Comparison of ENCODE assay signal across 8 cellular contexts in genomic region chr18:5295981-5296705, GRCh38. TPM values are rescaled to one million over a fixed set of nuclear protein-coding genes. Genes with fewer than 3 reads are reported as not detected.
DNase-seq lines count a peak whose midpoint lies in the region; ATAC-seq and TF ChIP-seq lines count a peak whose summit lies in the region.

No MANE protein-coding gene starts in this region.

- TF ChIP-seq CTCF in C4-2B (conservative IDR thresholded peaks at IDR 0.05) (no peak), dorsolateral prefrontal cortex (IDR thresholded peaks at IDR 0.05 in 54 of 56, conservative IDR thresholded peaks at IDR 0.05 in 2 of 56; ENCODE audit: low read depth in 1 of 56, partially characterized antibody in 56 of 56) (peak in 5 of 56 donors; percentile 4 to 35 (median 10)), lower leg skin (IDR thresholded peaks at IDR 0.05) (no peak)

- TF ChIP-seq POLR2A in lower leg skin (IDR thresholded peaks at IDR 0.05): no peak

- H3K4me3 ChIP-seq in dorsolateral prefrontal cortex: peak overlapping the region; percentile 42 to 94 (median 82)
- peak overlapping the region; percentile 94 for H3K4me3 ChIP-seq in lower leg skin (ENCODE audit: low read depth, poor library complexity, severe bottlenecking)

- 0 to 1% methylated on average over 40 to 53 of the region's 95 CpGs for WGBS in lower leg skin, 2 donors

- DNase-seq in NCI-H69 (lab: John Stamatoyannopoulos, UW) (peak; percentile 100), dorsolateral prefrontal cortex (peak; percentile 73 to 94 (median 90)), lower leg skin (ENCODE audit: low spot score in 2 of 2) (peak; percentile 95 to 99)
- DNase-seq in activated CD4-positive, alpha-beta T cell treated with anti-CD3 and anti-CD28 coated beads, Interleukin-2, amount 50 U/mL, for 48 hours: peak; percentile 95
- DNase-seq in stimulated activated CD4-positive, alpha-beta T cell treated with anti-CD3 and anti-CD28 coated beads, Interleukin-4, amount 100 ng/mL, for 4 hours: peak; percentile 94 to 97

- intact Hi-C loops in dorsolateral prefrontal cortex (cut with DNase I) (loop anchor here (1.0 to 10.0 kb wide), 4 partner anchors 58 to 333 kb away; no protein-coding TSS in a partner anchor), lower leg skin (cut with DNase I; ENCODE audit: low total_unique reads) (no loop called here)

- H3K27me3 ChIP-seq in dorsolateral prefrontal cortex: no peaks in the 10 kb centered on the region

- H3K27ac ChIP-seq in C4-2B: peak overlapping the region; percentile 99
- peak overlapping the region; percentile 92 to 100 (median 98) for H3K27ac ChIP-seq in dorsolateral prefrontal cortex

- ATAC-seq in GM19372 (IDR thresholded peaks at IDR 0.05; ENCODE audit: low read depth, unreplicated experiment) (peak; percentile 50), HG03521 (IDR thresholded peaks at IDR 0.05; ENCODE audit: unreplicated experiment) (peak; percentile 57)

RNA-seq across cellular contexts. Expression of gene ZBTB14, which starts 0.6 kb away (rescaled TPM):
- 10 to 100 TPM in 119 of 120 experiments, 1 to 10 TPM in 1; 9.8 to 25.6 (median 15.4) TPM for total RNA-seq in dorsolateral prefrontal cortex
- total RNA-seq in lower leg skin: 10 to 100 TPM; 12.3 to 14.0 (median 13.4) TPM

Comparison
In these comparisons a context has a peak if more than half of its experiments do, and no peak if none do; other contexts are left out.
1. Peak in every context shown above with its lines: DNase-seq, ATAC-seq, H3K4me3 ChIP-seq and H3K27ac ChIP-seq.